Comparison of ENCODE assay signal across 26 cellular contexts in the genomic region with DNA sequence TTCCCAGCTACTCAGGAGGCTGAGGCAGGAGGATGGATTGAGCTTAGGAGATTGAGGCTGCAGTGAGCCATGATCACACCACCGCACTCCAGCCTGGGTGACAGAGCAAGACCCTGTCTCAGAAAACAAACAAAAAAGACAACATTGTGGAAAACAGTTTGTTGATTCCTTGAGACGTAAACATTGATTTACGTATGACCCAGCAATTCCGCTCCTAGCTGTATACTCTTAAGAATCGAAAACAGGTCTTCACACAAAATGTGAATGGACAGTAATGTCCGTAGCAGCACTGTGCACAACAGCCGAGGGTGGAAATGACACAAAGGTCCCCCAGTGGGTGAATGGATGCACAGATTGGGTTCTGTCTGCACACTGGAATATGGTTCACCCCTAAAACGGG. TPM values are rescaled to one million over a fixed set of nuclear protein-coding genes. Genes with fewer than 3 reads are reported as not detected.
A peak's percentile ranks its signal among the peaks of the same experiment; 100 is the strongest.
DNase-seq lines count a peak whose midpoint lies in the region; ATAC-seq and TF ChIP-seq lines count a peak whose summit lies in the region.
"Had no signal": no experiment of that assay in that cellular context is flagged by ENCODE, and none has a peak within 500 bp of the region (broad histone marks: within the 10 kb centered on the region; RNA-seq: fewer than 3 reads in every experiment).

No MANE protein-coding gene starts in this region.

- TF ChIP-seq CTCF in activated CD8-positive, alpha-beta T cell treated with anti-CD3 and anti-CD28 coated beads for 36 hours (IDR thresholded peaks at IDR 0.05) = no peak
- TF ChIP-seq CTCF in nephron progenitor cell (IDR thresholded peaks at IDR 0.05) (no peak), progenitor cell of endocrine pancreas (IDR thresholded peaks at IDR 0.05; ENCODE audit: unreplicated experiment) (no peak), Peyer's patch (IDR thresholded peaks at IDR 0.05) (no peak)

- H3K27me3 ChIP-seq in Peyer's patch = no peaks in the 10 kb centered on the region
- H3K27me3 ChIP-seq: BLaER1 had no signal

- no peak overlapping the region for H3K4me3 ChIP-seq in Peyer's patch
- H3K4me3 ChIP-seq: A549, BLaER1, GM12878 had no signal

- CTCF ChIA-PET in activated CD8-positive, alpha-beta T cell treated with anti-CD3 and anti-CD28 coated beads, Interleukin-2, amount 10 ng/mL, durations not matched to agents 7 days and 5 days (lab: Charles Lee) = no interaction called here
- CTCF ChIA-PET in activated CD8-positive, alpha-beta T cell treated with anti-CD3 and anti-CD28 coated beads for 36 hours (lab: Charles Lee) = interaction anchor here (0.8 kb wide), 1 partner anchor 222 kb away, joined by 3 read pairs; no protein-coding TSS in a partner anchor

- H3K27ac ChIP-seq in Peyer's patch = no peak overlapping the region
- H3K27ac ChIP-seq: 22Rv1, A549, BLaER1 had no signal

- H3K4me3 Mint-ChIP-seq in activated CD8-positive, alpha-beta T cell treated with anti-CD3 and anti-CD28 coated beads, Interleukin-2, amount 10 ng/mL, durations not matched to agents 7 days and 5 days = no peak overlapping the region
- no peak overlapping the region for H3K4me3 Mint-ChIP-seq in activated CD8-positive, alpha-beta T cell treated with anti-CD3 and anti-CD28 coated beads for 36 hours
- no peak overlapping the region for H3K4me3 Mint-ChIP-seq in nephron progenitor cell
- no peak overlapping the region for H3K4me3 Mint-ChIP-seq in progenitor cell of endocrine pancreas (ENCODE audit: low read depth)
- H3K4me3 Mint-ChIP-seq: B cell; CD14-positive monocyte; CD4-positive, alpha-beta memory T cell; CD4-positive, CD25-positive, alpha-beta regulatory T cell; CD8-positive, alpha-beta memory T cell had no signal

- H3K4me1 ChIP-seq in Peyer's patch = no peaks in the 10 kb centered on the region

- no peak for ATAC-seq in activated CD8-positive, alpha-beta T cell treated with anti-CD3 and anti-CD28 coated beads, Interleukin-2, amount 10 ng/mL, durations not matched to agents 7 days and 5 days
- ATAC-seq in activated CD8-positive, alpha-beta T cell treated with anti-CD3 and anti-CD28 coated beads for 36 hours = no peak
- ATAC-seq in HG03159 (IDR thresholded peaks at IDR 0.05; ENCODE audit: unreplicated experiment) = no peak
- ATAC-seq: A549, GM12878 had no signal

- no peak for TF ChIP-seq POLR2A in Peyer's patch (IDR thresholded peaks at IDR 0.05)

- POLR2A ChIA-PET in activated CD8-positive, alpha-beta T cell treated with anti-CD3 and anti-CD28 coated beads, Interleukin-2, amount 10 ng/mL, durations not matched to agents 7 days and 5 days (lab: Charles Lee) = no interaction called here
- POLR2A ChIA-PET in activated CD8-positive, alpha-beta T cell treated with anti-CD3 and anti-CD28 coated beads for 36 hours (lab: Charles Lee) = no interaction called here

- no peaks in the 10 kb centered on the region for H3K27me3 Mint-ChIP-seq in activated CD8-positive, alpha-beta T cell treated with anti-CD3 and anti-CD28 coated beads, Interleukin-2, amount 10 ng/mL, durations not matched to agents 7 days and 5 days (ENCODE audit: low read depth)
- no peaks in the 10 kb centered on the region for H3K27me3 Mint-ChIP-seq in activated CD8-positive, alpha-beta T cell treated with anti-CD3 and anti-CD28 coated beads for 36 hours
- no peaks in the 10 kb centered on the region for H3K27me3 Mint-ChIP-seq in nephron progenitor cell (ENCODE audit: low read depth, poor library complexity)
- no peaks in the 10 kb centered on the region for H3K27me3 Mint-ChIP-seq in progenitor cell of endocrine pancreas
- H3K27me3 Mint-ChIP-seq: B cell; CD4-positive, alpha-beta memory T cell; CD4-positive, CD25-positive, alpha-beta regulatory T cell; CD8-positive, alpha-beta memory T cell had no signal

- H3K36me3 ChIP-seq in Peyer's patch = peaks cover 0 to 45% (median 0%) of the 10 kb centered on the region in 3 donors

- intact Hi-C loops in activated CD8-positive, alpha-beta T cell treated with anti-CD3 and anti-CD28 coated beads for 36 hours (cut with micrococcal nuclease) = no loop called here

- H3K36me3 Mint-ChIP-seq in activated CD8-positive, alpha-beta T cell treated with anti-CD3 and anti-CD28 coated beads, Interleukin-2, amount 10 ng/mL, durations not matched to agents 7 days and 5 days (ENCODE audit: low read depth) = peaks cover 29% of the 10 kb centered on the region
- H3K36me3 Mint-ChIP-seq in activated CD8-positive, alpha-beta T cell treated with anti-CD3 and anti-CD28 coated beads for 36 hours (ENCODE audit: low read depth) = peaks cover 13% of the 10 kb centered on the region
- peaks cover 77% of the 10 kb centered on the region for H3K36me3 Mint-ChIP-seq in nephron progenitor cell (ENCODE audit: low read depth)
- H3K36me3 Mint-ChIP-seq in progenitor cell of endocrine pancreas (ENCODE audit: insufficient read depth) = peaks cover 36% of the 10 kb centered on the region
- H3K36me3 Mint-ChIP-seq: CD14-positive monocyte; CD4-positive, alpha-beta memory T cell; CD8-positive, alpha-beta memory T cell had no signal

- H3K9me3 Mint-ChIP-seq in activated CD8-positive, alpha-beta T cell treated with anti-CD3 and anti-CD28 coated beads, Interleukin-2, amount 10 ng/mL, durations not matched to agents 7 days and 5 days (ENCODE audit: insufficient read depth) = no peaks in the 10 kb centered on the region
- peaks cover 1% of the 10 kb centered on the region for H3K9me3 Mint-ChIP-seq in activated CD8-positive, alpha-beta T cell treated with anti-CD3 and anti-CD28 coated beads for 36 hours
- peaks cover 25% of the 10 kb centered on the region for H3K9me3 Mint-ChIP-seq in nephron progenitor cell
- no peaks in the 10 kb centered on the region for H3K9me3 Mint-ChIP-seq in progenitor cell of endocrine pancreas (ENCODE audit: low read depth)
- H3K9me3 Mint-ChIP-seq: CD4-positive, CD25-positive, alpha-beta regulatory T cell; CD8-positive, alpha-beta memory T cell had no signal

- no peaks in the 10 kb centered on the region for H3K9me3 ChIP-seq in Peyer's patch

- peak overlapping the region; percentile 6 for H3K27ac Mint-ChIP-seq in activated CD8-positive, alpha-beta T cell treated with anti-CD3 and anti-CD28 coated beads, Interleukin-2, amount 10 ng/mL, durations not matched to agents 7 days and 5 days
- no peak overlapping the region for H3K27ac Mint-ChIP-seq in activated CD8-positive, alpha-beta T cell treated with anti-CD3 and anti-CD28 coated beads for 36 hours
- H3K27ac Mint-ChIP-seq in nephron progenitor cell (peak overlapping the region; percentile 66), progenitor cell of endocrine pancreas (peak overlapping the region; percentile 74)
- H3K27ac Mint-ChIP-seq: B cell; CD14-positive monocyte; CD4-positive, alpha-beta memory T cell; CD8-positive, alpha-beta memory T cell had no signal

- DNase-seq in activated CD8-positive, alpha-beta T cell treated with anti-CD3 and anti-CD28 coated beads, Interleukin-2, amount 10 ng/mL, durations not matched to agents 7 days and 5 days = no peak
- DNase-seq in activated CD8-positive, alpha-beta T cell treated with anti-CD3 and anti-CD28 coated beads for 36 hours = no peak
- DNase-seq in nephron progenitor cell = no peak
- no peak for DNase-seq in progenitor cell of endocrine pancreas (ENCODE audit: low spot score, unreplicated experiment)
- no peak for DNase-seq in dedifferentiated amniotic fluid mesenchymal stem cell (ENCODE audit: extremely low spot score)
- no peak for DNase-seq in Peyer's patch
- DNase-seq: AML-193; C1 segment of cervical spinal cord; CD4-positive, alpha-beta memory T cell; CD4-positive, CD25-positive, alpha-beta regulatory T cell; CD8-positive, alpha-beta memory T cell; COR-L47; DMS 273 treated with DMSO at 0.1 percent for 48 hours; DMS153; DMS53; DMS79; DND-41; EL; GDM1 had no signal

- H3K4me1 Mint-ChIP-seq in activated CD8-positive, alpha-beta T cell treated with anti-CD3 and anti-CD28 coated beads, Interleukin-2, amount 10 ng/mL, durations not matched to agents 7 days and 5 days (ENCODE audit: low read depth) = peaks cover 11% of the 10 kb centered on the region
- no peaks in the 10 kb centered on the region for H3K4me1 Mint-ChIP-seq in activated CD8-positive, alpha-beta T cell treated with anti-CD3 and anti-CD28 coated beads for 36 hours (ENCODE audit: low read depth)
- peaks cover 10% of the 10 kb centered on the region for H3K4me1 Mint-ChIP-seq in nephron progenitor cell
- H3K4me1 Mint-ChIP-seq in progenitor cell of endocrine pancreas (ENCODE audit: low read depth) = no peaks in the 10 kb centered on the region
- H3K4me1 Mint-ChIP-seq: CD8-positive, alpha-beta memory T cell had no signal

RNA-seq across cellular contexts. Expression of a gene that starts 49.3 kb away (rescaled TPM):
- 10 to 100 TPM; 37.1 to 46.3 TPM for total RNA-seq in activated CD8-positive, alpha-beta T cell treated with anti-CD3 and anti-CD28 coated beads, Interleukin-2, amount 10 ng/mL, durations not matched to agents 7 days and 5 days
- total RNA-seq in activated CD8-positive, alpha-beta T cell treated with anti-CD3 and anti-CD28 coated beads for 36 hours = 10 to 100 TPM; 10.5 to 15.3 TPM
- total RNA-seq in progenitor cell of endocrine pancreas (114 and 115 TPM in 2 replicates), Peyer's patch (100 to 1,000 TPM; 149 to 196 (median 168) TPM)
